In the genomic region with DNA sequence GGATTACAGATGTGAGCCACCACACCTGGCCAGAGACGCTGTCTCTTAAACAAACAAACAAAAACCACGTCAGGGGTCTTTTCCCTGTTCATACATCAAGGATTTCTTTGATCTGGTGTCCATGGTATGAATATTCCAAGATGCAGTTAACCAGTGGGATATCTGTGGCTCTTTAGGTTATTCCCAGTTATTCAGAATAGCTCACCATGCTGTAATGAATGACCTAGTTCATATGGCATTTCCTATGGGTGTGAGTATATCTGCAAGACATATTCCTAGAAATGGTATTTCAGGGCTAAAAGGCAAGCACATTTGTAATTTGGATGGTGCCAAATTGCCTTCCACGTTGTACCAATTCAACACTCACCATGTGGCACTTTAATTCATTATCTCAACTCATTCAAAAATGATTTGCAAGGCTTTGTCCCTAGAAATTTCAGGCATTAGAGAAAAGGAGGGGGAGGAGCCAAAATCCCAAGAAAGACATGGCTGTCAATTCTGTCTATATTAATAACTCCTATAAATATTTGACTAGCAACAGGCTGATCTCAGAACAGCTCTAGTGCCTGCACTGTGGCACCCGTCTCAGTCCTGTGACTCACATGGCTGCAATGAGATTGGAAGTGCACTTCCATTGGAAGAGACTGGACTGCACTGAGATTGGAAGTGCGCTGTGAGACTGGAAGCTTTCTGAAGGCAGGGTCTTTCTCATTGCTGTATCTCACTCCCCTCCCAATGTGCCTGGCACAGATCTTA, we compare ENCODE assay signal across 16 cellular contexts. TPM values are rescaled to one million over a fixed set of nuclear protein-coding genes. Genes with fewer than 3 reads are reported as not detected.
DNase-seq lines count a peak whose midpoint lies in the region; ATAC-seq, FAIRE-seq and TF ChIP-seq lines count a peak whose summit lies in the region.
"Had no signal": no experiment of that assay in that cellular context is flagged by ENCODE, and none has a peak within 500 bp of the region (broad histone marks: within the 10 kb centered on the region; RNA-seq: fewer than 3 reads in every experiment).

No MANE protein-coding gene starts in this region.

- CTCF ChIA-PET in activated CD4-positive, alpha-beta memory T cell treated with anti-CD3 and anti-CD28 coated beads for 36 hours (lab: Charles Lee), result interaction anchor here (0.6 kb wide), 1 partner anchor 85 kb away, joined by 3 read pairs; the partner anchor contains the start of gene PAFAH2
- CTCF ChIA-PET in Caco-2 (lab: Charles Lee), result no interaction called here

- H3K4me1 Mint-ChIP-seq in activated CD4-positive, alpha-beta memory T cell treated with anti-CD3 and anti-CD28 coated beads for 36 hours (ENCODE audit: low read depth), result no peaks in the 10 kb centered on the region
- peaks cover 10% of the 10 kb centered on the region for H3K4me1 Mint-ChIP-seq in Caco-2 (ENCODE audit: low read depth, unreplicated experiment)

- no peaks in the 10 kb centered on the region for H3K36me3 ChIP-seq in bronchial epithelial cell (ENCODE audit: control insufficient read depth, insufficient read depth, low read length)
- no peaks in the 10 kb centered on the region for H3K36me3 ChIP-seq in Caco-2 (ENCODE audit: control insufficient read depth, insufficient read depth, low read length)
- H3K36me3 ChIP-seq: suprapubic skin had no signal

- DNase-seq in Daoy (ENCODE audit: low read depth) (peak; percentile 59), NCI-H226 (peak; percentile 69), bronchial epithelial cell (ENCODE audit: low read depth) (peak; percentile 91), kidney tubule cell (ENCODE audit: low spot score) (peak; percentile 86), T-helper 9 cell (no peak), Caco-2 (no peak)
- DNase-seq in activated CD4-positive, alpha-beta memory T cell treated with anti-CD3 and anti-CD28 coated beads for 36 hours, result no peak
- DNase-seq: activated CD4-positive, alpha-beta T cell treated with anti-CD3 and anti-CD28 coated beads, Interleukin-2, amount 10 ng/mL, durations not matched to agents 7 days and 5 days; aorta; DMS79 treated with DMSO at 0.1 percent for 48 hours; islet precursor cell; mucosa of descending colon; NCI-H2171; NK-92 treated with Interleukin-12 subunit alpha and Interleukin-12 subunit beta, amount 100 ng/mL, for 24 hours had no signal

- BruUV-seq in Caco-2 (replicated peaks; lab: Mats Ljungman, UMichigan), result no TSS peak

- FAIRE-seq in bronchial epithelial cell (lab: Jason Lieb, UNC), result no peak

- TF ChIP-seq CTCF in bronchial epithelial cell (IDR thresholded peaks at IDR 0.05; ENCODE audit: insufficient read depth, low read length, severe bottlenecking) (no peak), Caco-2 (IDR thresholded peaks at IDR 0.05; ENCODE audit: insufficient read depth in 1 of 2, low read depth in 1 of 2, low read length in 1 of 2, severe bottlenecking in 1 of 2, unreplicated experiment in 1 of 2) (no peak)

- no peaks in the 10 kb centered on the region for H3K27me3 Mint-ChIP-seq in activated CD4-positive, alpha-beta memory T cell treated with anti-CD3 and anti-CD28 coated beads for 36 hours
- H3K27me3 Mint-ChIP-seq in Caco-2 (ENCODE audit: insufficient read depth, unreplicated experiment), result no peaks in the 10 kb centered on the region

- H3K36me3 Mint-ChIP-seq in activated CD4-positive, alpha-beta memory T cell treated with anti-CD3 and anti-CD28 coated beads for 36 hours, result no peaks in the 10 kb centered on the region
- H3K36me3 Mint-ChIP-seq in Caco-2 (ENCODE audit: insufficient read depth, unreplicated experiment), result no peaks in the 10 kb centered on the region

- no peaks in the 10 kb centered on the region for H3K9me3 ChIP-seq in Caco-2
- H3K9me3 ChIP-seq: mucosa of descending colon, suprapubic skin had no signal

- no peak for ATAC-seq in HG02678 (IDR thresholded peaks at IDR 0.05; ENCODE audit: unreplicated experiment)
- ATAC-seq: mucosa of descending colon had no signal

- no peaks in the 10 kb centered on the region; the same call in 1 of the 2 replicates for H3K4me1 ChIP-seq in Caco-2
- H3K4me1 ChIP-seq: suprapubic skin had no signal

- POLR2A ChIA-PET in activated CD4-positive, alpha-beta memory T cell treated with anti-CD3 and anti-CD28 coated beads for 36 hours (lab: Charles Lee), result no interaction called here
- POLR2A ChIA-PET in Caco-2 (lab: Charles Lee), result no interaction called here

- H3K4me3 ChIP-seq in bronchial epithelial cell (ENCODE audit: low read depth, low read length) (no peak overlapping the region), Caco-2 (ENCODE audit: low read depth, low read length) (no peak overlapping the region)
- H3K4me3 ChIP-seq: mucosa of descending colon, suprapubic skin had no signal

- H3K4me3 Mint-ChIP-seq in activated CD4-positive, alpha-beta memory T cell treated with anti-CD3 and anti-CD28 coated beads for 36 hours, result no peak overlapping the region
- H3K4me3 Mint-ChIP-seq in Caco-2 (ENCODE audit: unreplicated experiment), result no peak overlapping the region
- H3K4me3 Mint-ChIP-seq: activated CD4-positive, alpha-beta T cell treated with anti-CD3 and anti-CD28 coated beads, Interleukin-2, amount 10 ng/mL, durations not matched to agents 7 days and 5 days had no signal

- H3K27ac Mint-ChIP-seq in activated CD4-positive, alpha-beta memory T cell treated with anti-CD3 and anti-CD28 coated beads for 36 hours, result no peak overlapping the region
- no peak overlapping the region for H3K27ac Mint-ChIP-seq in Caco-2 (ENCODE audit: unreplicated experiment)
- H3K27ac Mint-ChIP-seq: activated CD4-positive, alpha-beta T cell treated with anti-CD3 and anti-CD28 coated beads, Interleukin-2, amount 10 ng/mL, durations not matched to agents 7 days and 5 days had no signal

- intact Hi-C loops in activated CD4-positive, alpha-beta memory T cell treated with anti-CD3 and anti-CD28 coated beads for 36 hours (cut with micrococcal nuclease), result no loop called here
- intact Hi-C loops in Caco-2 (cut with micrococcal nuclease; ENCODE audit: unreplicated experiment), result no loop called here

- no peaks in the 10 kb centered on the region for H3K27me3 ChIP-seq in bronchial epithelial cell (ENCODE audit: control insufficient read depth, insufficient read depth, low read length)
- no peaks in the 10 kb centered on the region for H3K27me3 ChIP-seq in Caco-2 (replicated peaks; ENCODE audit: control insufficient read depth, insufficient read depth, low read length)
- H3K27me3 ChIP-seq: suprapubic skin had no signal

- no peaks in the 10 kb centered on the region for H3K9me3 Mint-ChIP-seq in activated CD4-positive, alpha-beta memory T cell treated with anti-CD3 and anti-CD28 coated beads for 36 hours
- no peaks in the 10 kb centered on the region for H3K9me3 Mint-ChIP-seq in Caco-2 (ENCODE audit: unreplicated experiment)
- H3K9me3 Mint-ChIP-seq: activated CD4-positive, alpha-beta T cell treated with anti-CD3 and anti-CD28 coated beads, Interleukin-2, amount 10 ng/mL, durations not matched to agents 7 days and 5 days had no signal

RNA-seq across cellular contexts. Expression of gene STMN1, which starts 6.0 kb away (rescaled TPM):
- 307 and 396 TPM in 2 replicates for total RNA-seq in Daoy (2014; rRNA removed; shearing (Covaris generic))
- total RNA-seq in bronchial epithelial cell (15.8 and 19.5 TPM in 2 replicates), Caco-2 (2022) (188 and 207 TPM in 2 replicates)
- total RNA-seq in activated CD4-positive, alpha-beta memory T cell treated with anti-CD3 and anti-CD28 coated beads for 36 hours, result 100 to 1,000 TPM; 619 to 630 TPM

RNA-seq across cellular contexts. Expression of gene PAQR7, which starts 36.7 kb away (rescaled TPM):
- 6.1 and 7.9 TPM in 2 replicates for total RNA-seq in Daoy (2014; rRNA removed; shearing (Covaris generic))
- 12.6 and 20.7 TPM in 2 replicates for total RNA-seq in bronchial epithelial cell
- 1 to 10 TPM; 4.1 to 4.2 TPM for total RNA-seq in activated CD4-positive, alpha-beta memory T cell treated with anti-CD3 and anti-CD28 coated beads for 36 hours
- 22.3 and 26.0 TPM in 2 replicates for total RNA-seq in Caco-2 (2022)

RNA-seq across cellular contexts. Expression of gene AUNIP, which starts 53.0 kb away (rescaled TPM):
- total RNA-seq in Daoy (2014; rRNA removed; shearing (Covaris generic)), result 9.4 and 20.4 TPM in 2 replicates
- 2.4 TPM in 2 replicates for total RNA-seq in bronchial epithelial cell
- 10 to 100 TPM in 1 of 2 experiments, 1 to 10 TPM in 1; 7.8 to 10.1 TPM for total RNA-seq in activated CD4-positive, alpha-beta memory T cell treated with anti-CD3 and anti-CD28 coated beads for 36 hours
- total RNA-seq in Caco-2 (2022), result 12.3 and 16.8 TPM in 2 replicates
- total RNA-seq: aorta had no signal

Comparison
In these comparisons a context has a peak if more than half of its experiments do, and no peak if none do; other contexts are left out.
1. DNase-seq: peak in Daoy (single experiment), NCI-H226 (single experiment), bronchial epithelial cell (single experiment) and kidney tubule cell (single experiment); none in T-helper 9 cell (single experiment), activated CD4-positive, alpha-beta memory T cell treated with anti-CD3 and anti-CD28 coated beads for 36 hours (single experiment) and Caco-2 (0 of 2).